Comparison of ENCODE assay signal across 20 cellular contexts in the genomic region with DNA sequence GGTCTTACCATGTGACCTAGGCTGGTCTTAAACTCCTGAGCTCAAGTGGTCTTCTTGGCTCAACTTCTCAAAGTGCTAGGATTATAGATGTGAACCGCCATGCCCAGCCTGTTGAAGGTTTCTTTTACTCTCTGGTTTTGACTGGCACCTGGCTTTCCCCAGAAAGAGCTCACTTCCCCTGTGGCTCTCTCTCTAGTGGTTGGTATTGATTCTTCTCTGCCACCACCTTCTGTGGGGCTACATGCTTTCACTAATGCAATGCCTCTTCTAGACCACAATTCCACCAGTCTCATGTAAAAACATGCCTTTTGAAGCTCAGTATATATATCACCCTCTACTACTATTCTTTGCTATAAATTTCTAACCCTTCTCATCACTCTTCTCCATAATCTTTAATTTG.
DNase-seq lines count a peak whose midpoint lies in the region; ATAC-seq and TF ChIP-seq lines count a peak whose summit lies in the region.
"Had no signal": no experiment of that assay in that cellular context is flagged by ENCODE, and none has a peak within 500 bp of the region (broad histone marks: within the 10 kb centered on the region; RNA-seq: fewer than 3 reads in every experiment).

No MANE protein-coding gene starts in this region.

- H3K27me3 ChIP-seq in sigmoid colon: no peaks in the 10 kb centered on the region
- no peaks in the 10 kb centered on the region for H3K27me3 ChIP-seq in trophoblast cell (ENCODE audit: insufficient read depth, low read length)
- H3K27me3 ChIP-seq: testis had no signal

- H2AK5ac ChIP-seq in trophoblast cell (ENCODE audit: low read length): no peak overlapping the region

- intact Hi-C loops in sigmoid colon (cut with DNase I): no loop called here

- H4K12ac ChIP-seq in trophoblast cell (ENCODE audit: low read depth, low read length): no peak overlapping the region

- no peak overlapping the region for H3K18ac ChIP-seq in trophoblast cell (ENCODE audit: low read length)

- H4K91ac ChIP-seq in trophoblast cell (ENCODE audit: low read depth, low read length): no peak overlapping the region

- H3K27ac ChIP-seq in sigmoid colon (no peak overlapping the region), trophoblast cell (ENCODE audit: low read depth, low read length) (no peak overlapping the region)
- H3K27ac ChIP-seq: prostate gland, testis, WERI-Rb-1 had no signal

- H2BK12ac ChIP-seq in trophoblast cell (ENCODE audit: low read length): no peak overlapping the region

- H3K9me3 ChIP-seq in sigmoid colon: no peaks in the 10 kb centered on the region
- no peaks in the 10 kb centered on the region for H3K9me3 ChIP-seq in trophoblast cell (ENCODE audit: insufficient read depth, low read depth, low read length)
- H3K9me3 ChIP-seq: prostate gland, testis had no signal

- H3K9ac ChIP-seq in trophoblast cell (ENCODE audit: low read length): no peak overlapping the region

- H2BK5ac ChIP-seq in trophoblast cell (ENCODE audit: low read depth, low read length, poor library complexity): no peak overlapping the region

- no peak for TF ChIP-seq EP300 in sigmoid colon (IDR thresholded peaks at IDR 0.05)

- no peak overlapping the region for H3K23ac ChIP-seq in trophoblast cell (ENCODE audit: low read length)

- peak; percentile 98 for ATAC-seq in GM18508 (IDR thresholded peaks at IDR 0.05; ENCODE audit: insufficient read depth, unreplicated experiment)
- ATAC-seq in GM19025 (IDR thresholded peaks at IDR 0.05; ENCODE audit: low read depth, unreplicated experiment): peak; percentile 84
- peak; percentile 78 for ATAC-seq in HG02610 (IDR thresholded peaks at IDR 0.05; ENCODE audit: unreplicated experiment)
- peak; percentile 83 for ATAC-seq in HG03469 (IDR thresholded peaks at IDR 0.05; ENCODE audit: unreplicated experiment)
- ATAC-seq: effector memory CD8-positive, alpha-beta T cell; HCT116; K562; left ventricle myocardium superior; naive thymus-derived CD4-positive, alpha-beta T cell had no signal

- H3K4me1 ChIP-seq in sigmoid colon: no peaks in the 10 kb centered on the region
- H3K4me1 ChIP-seq in trophoblast cell (ENCODE audit: control insufficient read depth in 1 of 2, insufficient read depth in 2 of 2, low read length in 2 of 2): no peaks in the 10 kb centered on the region
- H3K4me1 ChIP-seq: prostate gland, testis had no signal

- no peak overlapping the region for H2BK120ac ChIP-seq in trophoblast cell (ENCODE audit: insufficient read depth, low read length, poor library complexity)

- H3K4me2 ChIP-seq in trophoblast cell (ENCODE audit: low read length): no peak overlapping the region

- H3K79me1 ChIP-seq in trophoblast cell (ENCODE audit: low read length): no peaks in the 10 kb centered on the region

- H2AFZ ChIP-seq in trophoblast cell (ENCODE audit: insufficient read depth, low read length, poor library complexity): no peak overlapping the region

- no peak for TF ChIP-seq CTCF in sigmoid colon (IDR thresholded peaks at IDR 0.05)

- no peak overlapping the region for H3K4me3 ChIP-seq in sigmoid colon
- no peak overlapping the region for H3K4me3 ChIP-seq in trophoblast cell (ENCODE audit: low read depth, low read length)
- H3K4me3 ChIP-seq: K562, prostate gland, testis had no signal

- H3K14ac ChIP-seq in trophoblast cell (ENCODE audit: low read length): no peak overlapping the region

- H3K4ac ChIP-seq in trophoblast cell (ENCODE audit: low read depth, low read length): no peak overlapping the region

- H3K36me3 ChIP-seq in sigmoid colon (no peaks in the 10 kb centered on the region), trophoblast cell (ENCODE audit: control insufficient read depth in 1 of 2, insufficient read depth in 2 of 2, low read length in 2 of 2) (no peaks in the 10 kb centered on the region)
- H3K36me3 ChIP-seq: prostate gland, WERI-Rb-1 had no signal

- no peak overlapping the region for H4K8ac ChIP-seq in trophoblast cell (ENCODE audit: low read depth, low read length)

- WGBS in sigmoid colon, 2 donors: 88 to 100% methylated on average over 1 of the region's 1 CpG
- WGBS in trophoblast cell (ENCODE audit: extremely low coverage, insufficient coverage, insufficient read length): no CpG with 5 or more reads among the region's 1 CpG

- no peaks in the 10 kb centered on the region for H3K79me2 ChIP-seq in trophoblast cell (ENCODE audit: control insufficient read depth, insufficient read depth, low read length, poor library complexity)

- TF ChIP-seq POLR2A in sigmoid colon (IDR thresholded peaks at IDR 0.05): no peak

- DNase-seq in sigmoid colon: no peak
- no peak for DNase-seq in retina
- DNase-seq in trophoblast cell: no peak
- DNase-seq in anterior cingulate cortex (lab: John Stamatoyannopoulos, UW): no peak
- DNase-seq: activated naive CD8-positive, alpha-beta T cell treated with anti-CD3 and anti-CD28 coated beads, Interleukin-2, amount 10 ng/mL, durations not matched to agents 7 days and 5 days; caudate nucleus; effector memory CD8-positive, alpha-beta T cell; left ventricle myocardium superior; naive thymus-derived CD4-positive, alpha-beta T cell; NCI-H1436; stimulated activated CD4-positive, alpha-beta T cell treated with anti-CD3 and anti-CD28 coated beads, Interleukin-15, amount 100 ng/mL, for 24 hours; testis; WERI-Rb-1 had no signal
